ENCODE assay signal across 15 cellular contexts in the genomic region with DNA sequence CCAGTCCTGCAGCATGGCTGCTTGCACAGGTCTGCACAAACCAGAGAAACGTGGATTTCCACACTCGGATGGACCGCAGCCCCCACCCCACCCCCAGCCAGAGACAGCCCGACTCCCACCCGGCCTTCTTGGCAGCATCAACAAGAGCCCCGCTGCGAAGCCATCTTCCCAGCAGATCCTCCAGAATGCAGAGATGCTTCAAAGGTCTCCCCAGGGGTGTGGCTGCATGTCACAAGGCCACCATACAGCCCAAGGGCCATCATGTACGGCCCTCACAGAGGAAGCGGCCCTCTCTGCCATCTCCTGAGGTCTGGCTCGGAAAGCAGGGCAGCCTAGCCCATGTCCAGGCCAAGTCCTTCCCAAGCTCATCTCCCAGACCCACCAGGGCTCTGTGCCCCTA.
"Had no signal": no experiment of that assay in that cellular context is flagged by ENCODE, and none has a peak within 500 bp of the region (broad histone marks: within the 10 kb centered on the region; RNA-seq: fewer than 3 reads in every experiment).

No MANE protein-coding gene starts in this region.

- DNase-seq: activated gamma-delta T cell treated with Interleukin-2 at 50 U/mL for 16 hours; activated T-cell treated with anti-CD3 and anti-CD28 coated beads, Interleukin-2, amount 50 U/mL, for 1 hour; effector memory CD8-positive, alpha-beta T cell; foreskin melanocyte; sigmoid colon; stimulated activated CD4-positive, alpha-beta T cell treated with anti-CD3 and anti-CD28 coated beads, Interleukin-2, amount 100 ng/mL, for 48 hours; stimulated activated CD8-positive, alpha-beta memory T cell treated with anti-CD3 and anti-CD28 coated beads, Interleukin-4, amount 100 ng/mL, for 48 hours; stimulated activated naive B cell treated with anti-CD40 and anti-IgM and Interleukin-4, amounts not matched to agents 10 μg/mL and 1 μg/mL and 100 μg/mL, for 72 hours; T-helper 1 cell had no signal

- H3K27me3 Mint-ChIP-seq: effector memory CD8-positive, alpha-beta T cell; memory B cell; type B pancreatic cell had no signal

- H3K4me3 Mint-ChIP-seq: effector memory CD8-positive, alpha-beta T cell; memory B cell; stimulated activated naive B cell treated with anti-CD40 and anti-IgM and Interleukin-4, amounts not matched to agents 10 μg/mL and 1 μg/mL and 100 μg/mL, for 72 hours; type B pancreatic cell had no signal

- H3K36me3 ChIP-seq: thoracic aorta had no signal

- H3K27ac ChIP-seq: sigmoid colon, thoracic aorta had no signal

- H3K9me3 ChIP-seq: thoracic aorta had no signal

- H3K27me3 ChIP-seq: sigmoid colon had no signal

- ATAC-seq: activated naive CD4-positive, alpha-beta T cell treated with anti-CD3 and anti-CD28 coated beads, Interleukin-2, amount 50 U/mL, for 72 hours; effector memory CD8-positive, alpha-beta T cell; esophagus mucosa; stimulated activated naive B cell treated with anti-CD40 and anti-IgM and Interleukin-4, amounts not matched to agents 10 μg/mL and 1 μg/mL and 100 μg/mL, for 72 hours had no signal

- H3K27ac Mint-ChIP-seq: effector memory CD8-positive, alpha-beta T cell; memory B cell; stimulated activated naive B cell treated with anti-CD40 and anti-IgM and Interleukin-4, amounts not matched to agents 10 μg/mL and 1 μg/mL and 100 μg/mL, for 72 hours; type B pancreatic cell had no signal

- H3K4me3 ChIP-seq: sigmoid colon, smooth muscle cell, thoracic aorta had no signal
